13 cellular contexts compared by ENCODE assay signal in genomic region chr4:163161536-163162205, GRCh38. TPM values are rescaled to one million over a fixed set of nuclear protein-coding genes. Genes with fewer than 3 reads are reported as not detected.
DNase-seq lines count a peak whose midpoint lies in the region; ATAC-seq and TF ChIP-seq lines count a peak whose summit lies in the region.
"Had no signal": no experiment of that assay in that cellular context is flagged by ENCODE, and none has a peak within 500 bp of the region (broad histone marks: within the 10 kb centered on the region; RNA-seq: fewer than 3 reads in every experiment).

No MANE protein-coding gene starts in this region.

- DNase-seq in activated CD8-positive, alpha-beta T cell treated with anti-CD3 and anti-CD28 coated beads for 36 hours = peak; percentile 10
- DNase-seq in activated CD8-positive, alpha-beta T cell treated with anti-CD3 and anti-CD28 coated beads, Interleukin-2, amount 10 ng/mL, durations not matched to agents 7 days and 5 days = no peak
- DNase-seq in activated CD4-positive, alpha-beta T cell treated with anti-CD3 and anti-CD28 coated beads, Interleukin-2, amount 50 U/mL, for 4 hours = peak; percentile 7 to 14
- DNase-seq in foreskin keratinocyte = peak; percentile 40 to 50
- DNase-seq in stimulated activated CD4-positive, alpha-beta T cell treated with anti-CD3 and anti-CD28 coated beads, TNF-alpha, amount 100 ng/mL, for 4 hours (ENCODE audit: low read depth in 3 of 3) = peak; percentile 3 to 12 (median 4)
- no peak for DNase-seq in NCI-H2107 treated with DMSO at 0.1 percent for 48 hours (lab: John Stamatoyannopoulos, UW; ENCODE audit: unreplicated experiment)
- no peak for DNase-seq in germinal center (ENCODE audit: low spot score)
- DNase-seq in NCI-H1417 (lab: John Stamatoyannopoulos, UW) = no peak
- DNase-seq: activated CD4-positive, CD25-positive, alpha-beta regulatory T cell treated with anti-CD3 and anti-CD28 coated beads, Interleukin-2, amount 50 U/mL, for 72 hours; NCI-H187; pancreas had no signal

- H3K27ac ChIP-seq in foreskin keratinocyte = no peak overlapping the region
- H3K27ac ChIP-seq: pancreas had no signal

- H3K4me3 Mint-ChIP-seq in activated CD8-positive, alpha-beta T cell treated with anti-CD3 and anti-CD28 coated beads for 36 hours = no peak overlapping the region
- no peak overlapping the region for H3K4me3 Mint-ChIP-seq in activated CD8-positive, alpha-beta T cell treated with anti-CD3 and anti-CD28 coated beads, Interleukin-2, amount 10 ng/mL, durations not matched to agents 7 days and 5 days
- H3K4me3 Mint-ChIP-seq: B cell had no signal

- POLR2A ChIA-PET in activated CD8-positive, alpha-beta T cell treated with anti-CD3 and anti-CD28 coated beads for 36 hours (lab: Charles Lee) = interaction anchor here (0.6 to 1.4 kb wide), 3 partner anchors 19 to 388 kb away, joined by 3 to 5 read pairs (median 3); partner anchors contain the start of gene TMA16
- POLR2A ChIA-PET in activated CD8-positive, alpha-beta T cell treated with anti-CD3 and anti-CD28 coated beads, Interleukin-2, amount 10 ng/mL, durations not matched to agents 7 days and 5 days (lab: Charles Lee) = no interaction called here

- H3K27me3 ChIP-seq in foreskin keratinocyte = no peaks in the 10 kb centered on the region
- H3K27me3 ChIP-seq: pancreas had no signal

- no peak overlapping the region for H3K27ac Mint-ChIP-seq in activated CD8-positive, alpha-beta T cell treated with anti-CD3 and anti-CD28 coated beads for 36 hours
- H3K27ac Mint-ChIP-seq in activated CD8-positive, alpha-beta T cell treated with anti-CD3 and anti-CD28 coated beads, Interleukin-2, amount 10 ng/mL, durations not matched to agents 7 days and 5 days = no peak overlapping the region
- H3K27ac Mint-ChIP-seq: B cell had no signal

- TF ChIP-seq CTCF in activated CD8-positive, alpha-beta T cell treated with anti-CD3 and anti-CD28 coated beads for 36 hours (IDR thresholded peaks at IDR 0.05) = no peak
- no peak for TF ChIP-seq CTCF in foreskin keratinocyte (conservative IDR thresholded peaks at IDR 0.05)

- H3K4me1 ChIP-seq in foreskin keratinocyte = peaks cover 4% of the 10 kb centered on the region

- CTCF ChIA-PET in activated CD8-positive, alpha-beta T cell treated with anti-CD3 and anti-CD28 coated beads for 36 hours (lab: Charles Lee) = no interaction called here
- CTCF ChIA-PET in activated CD8-positive, alpha-beta T cell treated with anti-CD3 and anti-CD28 coated beads, Interleukin-2, amount 10 ng/mL, durations not matched to agents 7 days and 5 days (lab: Charles Lee) = interaction anchor here (1.2 kb wide), 1 partner anchor 16 kb away, joined by 3 read pairs; no protein-coding TSS in a partner anchor

- no peak for ATAC-seq in activated CD8-positive, alpha-beta T cell treated with anti-CD3 and anti-CD28 coated beads for 36 hours
- ATAC-seq in activated CD8-positive, alpha-beta T cell treated with anti-CD3 and anti-CD28 coated beads, Interleukin-2, amount 10 ng/mL, durations not matched to agents 7 days and 5 days = no peak
- peak; percentile 27 for ATAC-seq in foreskin keratinocyte
- ATAC-seq: Panc1 had no signal

- H3K4me1 Mint-ChIP-seq in activated CD8-positive, alpha-beta T cell treated with anti-CD3 and anti-CD28 coated beads for 36 hours (ENCODE audit: low read depth) = peaks cover 66% of the 10 kb centered on the region
- peaks cover 26% of the 10 kb centered on the region for H3K4me1 Mint-ChIP-seq in activated CD8-positive, alpha-beta T cell treated with anti-CD3 and anti-CD28 coated beads, Interleukin-2, amount 10 ng/mL, durations not matched to agents 7 days and 5 days (ENCODE audit: low read depth)

- H3K9me3 Mint-ChIP-seq in activated CD8-positive, alpha-beta T cell treated with anti-CD3 and anti-CD28 coated beads for 36 hours = no peaks in the 10 kb centered on the region
- no peaks in the 10 kb centered on the region for H3K9me3 Mint-ChIP-seq in activated CD8-positive, alpha-beta T cell treated with anti-CD3 and anti-CD28 coated beads, Interleukin-2, amount 10 ng/mL, durations not matched to agents 7 days and 5 days (ENCODE audit: insufficient read depth)

- no peaks in the 10 kb centered on the region for H3K27me3 Mint-ChIP-seq in activated CD8-positive, alpha-beta T cell treated with anti-CD3 and anti-CD28 coated beads for 36 hours
- no peaks in the 10 kb centered on the region for H3K27me3 Mint-ChIP-seq in activated CD8-positive, alpha-beta T cell treated with anti-CD3 and anti-CD28 coated beads, Interleukin-2, amount 10 ng/mL, durations not matched to agents 7 days and 5 days (ENCODE audit: low read depth)
- H3K27me3 Mint-ChIP-seq: B cell had no signal

- intact Hi-C loops in activated CD8-positive, alpha-beta T cell treated with anti-CD3 and anti-CD28 coated beads for 36 hours (cut with micrococcal nuclease) = no loop called here

- peaks cover 68% of the 10 kb centered on the region for H3K36me3 Mint-ChIP-seq in activated CD8-positive, alpha-beta T cell treated with anti-CD3 and anti-CD28 coated beads for 36 hours (ENCODE audit: low read depth)
- peaks cover 40% of the 10 kb centered on the region for H3K36me3 Mint-ChIP-seq in activated CD8-positive, alpha-beta T cell treated with anti-CD3 and anti-CD28 coated beads, Interleukin-2, amount 10 ng/mL, durations not matched to agents 7 days and 5 days (ENCODE audit: low read depth)

RNA-seq across cellular contexts. Expression of gene NAF1, which starts 5.0 kb away (rescaled TPM):
- 10 to 100 TPM; 28.6 to 29.1 TPM for total RNA-seq in activated CD8-positive, alpha-beta T cell treated with anti-CD3 and anti-CD28 coated beads for 36 hours
- total RNA-seq in activated CD8-positive, alpha-beta T cell treated with anti-CD3 and anti-CD28 coated beads, Interleukin-2, amount 10 ng/mL, durations not matched to agents 7 days and 5 days = 10 to 100 TPM; 14.9 to 18.2 TPM
- total RNA-seq in foreskin keratinocyte = 13.4 and 14.3 TPM in 2 replicates
- polyA plus RNA-seq in foreskin keratinocyte = 7.2 and 9.0 TPM in 2 replicates

Comparison
In these comparisons a context has a peak if more than half of its experiments do, and no peak if none do; other contexts are left out.
1. DNase-seq: peak in activated CD8-positive, alpha-beta T cell treated with anti-CD3 and anti-CD28 coated beads for 36 hours (single experiment), activated CD4-positive, alpha-beta T cell treated with anti-CD3 and anti-CD28 coated beads, Interleukin-2, amount 50 U/mL, for 4 hours (2 of 2), foreskin keratinocyte (2 of 2) and stimulated activated CD4-positive, alpha-beta T cell treated with anti-CD3 and anti-CD28 coated beads, TNF-alpha, amount 100 ng/mL, for 4 hours (3 of 3); none in activated CD8-positive, alpha-beta T cell treated with anti-CD3 and anti-CD28 coated beads, Interleukin-2, amount 10 ng/mL, durations not matched to agents 7 days and 5 days (single experiment), NCI-H2107 treated with DMSO at 0.1 percent for 48 hours (single experiment), germinal center (single experiment) and NCI-H1417 (0 of 3).